10 cellular contexts compared by ENCODE assay signal in genomic region chr20:38404016-38404415, GRCh38. TPM values are rescaled to one million over a fixed set of nuclear protein-coding genes. Genes with fewer than 3 reads are reported as not detected.
"Had no signal": no experiment of that assay in that cellular context is flagged by ENCODE, and none has a peak within 500 bp of the region (broad histone marks: within the 10 kb centered on the region; RNA-seq: fewer than 3 reads in every experiment).

No MANE protein-coding gene starts in this region.

- H3K9ac ChIP-seq: GM23248 had no signal

- H2AFZ ChIP-seq: GM23248 had no signal

- H3K36me3 ChIP-seq: HAP-1 had no signal

- H3K9me3 ChIP-seq: HAP-1 had no signal

- ATAC-seq: HCT116 had no signal

- H3K4me1 ChIP-seq: HAP-1 had no signal

- H3K27ac ChIP-seq: GM23248, HL-60 had no signal

- H3K4me3 ChIP-seq: GM23248, HAP-1 had no signal

- DNase-seq: GM23248, GOT3, H7, HFFc6, IMR-90, KBM-7 had no signal

RNA-seq across cellular contexts. Expression of gene LBP, which starts 57.7 kb away (rescaled TPM):
- total RNA-seq: GM23248, HFFc6, HT1080, IMR-90 had no signal
- polyA plus RNA-seq: GM23248, IMR-90 had no signal
